Comparison of ENCODE assay signal across 1 cellular context in genomic region chr12:94200069-94200468, GRCh38.
TF ChIP-seq lines count a peak whose summit lies in the region.

No MANE protein-coding gene starts in this region.

TF ChIP-seq in liver, 16 proteins besides CTCF, POLR2A, EP300 and RAD21 (continued from another document):
- TF ChIP-seq SP1 (IDR thresholded peaks at IDR 0.05) (peak; percentile 71), EGR1 (IDR thresholded peaks at IDR 0.05; ENCODE audit: low read depth in 2 of 2) (no peak), FOXA2 (IDR thresholded peaks at IDR 0.05) (no peak), HNF4A (conservative IDR thresholded peaks at IDR 0.05) (peak; percentile 58 to 69), MAX (IDR thresholded peaks at IDR 0.05) (peak; percentile 60)
